Comparison of ENCODE assay signal across 2 cellular contexts in genomic region chr2:71166812-71167211, GRCh38.
TF ChIP-seq lines count a peak whose summit lies in the region.

No MANE protein-coding gene starts in this region.

TF ChIP-seq in IMR-90, 13 proteins besides CTCF, POLR2A, EP300 and RAD21:
- TF ChIP-seq RFX5 (IDR thresholded peaks at IDR 0.05; ENCODE audit: low read depth, low read length) = no peak
- TF ChIP-seq BHLHE40 (IDR thresholded peaks at IDR 0.05; ENCODE audit: low read depth, low read length) = no peak
- no peak for TF ChIP-seq RCOR1 (IDR thresholded peaks at IDR 0.05; ENCODE audit: insufficient replicate concordance, low read length)
- no peak for TF ChIP-seq ELK1 (IDR thresholded peaks at IDR 0.05; ENCODE audit: borderline replicate concordance, low read depth, low read length)
- no peak for TF ChIP-seq MAZ (IDR thresholded peaks at IDR 0.05; ENCODE audit: borderline replicate concordance, low read depth, low read length)
- TF ChIP-seq CEBPB (IDR thresholded peaks at IDR 0.05; ENCODE audit: low read depth, low read length) = no peak
- TF ChIP-seq NFE2L2 (IDR thresholded peaks at IDR 0.05; ENCODE audit: low read depth, low read length) = no peak
- TF ChIP-seq SMC3 (IDR thresholded peaks at IDR 0.05; ENCODE audit: low read depth, low read length) = no peak
- TF ChIP-seq CHD1 (IDR thresholded peaks at IDR 0.05; ENCODE audit: low read depth, low read length) = no peak
- no peak for TF ChIP-seq FOS (IDR thresholded peaks at IDR 0.05; ENCODE audit: low read depth, low read length)

TF ChIP-seq in H1, 55 proteins besides CTCF, POLR2A, EP300 and RAD21:
- TF ChIP-seq CBX5 (IDR thresholded peaks at IDR 0.05; ENCODE audit: low read depth, low read length) = no peak
